ENCODE assay signal across 17 cellular contexts in the genomic region with DNA sequence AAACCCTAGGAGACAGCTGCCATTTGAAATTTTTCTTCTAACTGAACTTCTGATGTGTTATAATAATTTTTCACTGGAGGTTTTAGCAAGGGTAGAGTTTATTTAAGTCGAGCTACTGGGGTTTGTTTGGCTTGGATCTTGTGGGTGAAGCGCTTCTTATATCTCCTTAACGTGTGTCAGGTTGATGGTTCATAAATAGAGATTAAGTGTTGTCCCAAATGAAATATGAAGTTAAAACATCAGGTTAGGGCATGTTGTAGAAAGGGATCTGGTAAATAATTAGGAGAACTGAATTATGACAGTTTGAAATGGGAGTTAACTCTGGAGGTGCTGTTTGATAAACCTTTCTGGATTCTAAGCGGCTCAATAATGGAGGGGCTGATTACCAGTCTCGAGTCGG.
DNase-seq lines count a peak whose midpoint lies in the region; ATAC-seq and TF ChIP-seq lines count a peak whose summit lies in the region.
"Had no signal": no experiment of that assay in that cellular context is flagged by ENCODE, and none has a peak within 500 bp of the region (broad histone marks: within the 10 kb centered on the region; RNA-seq: fewer than 3 reads in every experiment).

No MANE protein-coding gene starts in this region.

- DNase-seq in G401 (ENCODE audit: low spot score) (peak; percentile 61), SK-N-MC (ENCODE audit: low read depth, low spot score) (no peak), iPS DF 6.9 (ENCODE audit: low read depth, low spot score) (no peak), progenitor cell of endocrine pancreas (ENCODE audit: low spot score, unreplicated experiment) (no peak), occipital lobe (lab: John Stamatoyannopoulos, UW) (no peak), SK-N-DZ (ENCODE audit: low spot score) (no peak)
- DNase-seq: activated CD4-positive, alpha-beta T cell treated with anti-CD3 and anti-CD28 coated beads, Interleukin-2, amount 50 U/mL, for 4 hours; activated naive CD8-positive, alpha-beta T cell treated with anti-CD3 and anti-CD28 coated beads for 36 hours; activated T-cell treated with anti-CD3 and anti-CD28 coated beads, Interleukin-2, amount 50 U/mL, for 48 hours; Karpas-422; kidney; NCI-H1436 treated with DMSO at 0.1 percent for 48 hours had no signal

- peaks cover 83% of the 10 kb centered on the region for H3K27me3 Mint-ChIP-seq in progenitor cell of endocrine pancreas

- peak overlapping the region; percentile 80 for H3K9ac ChIP-seq in SK-N-MC (ENCODE audit: insufficient read length)

- no CpG with 5 or more reads among the region's 6 CpGs for WGBS in iPS DF 6.9 (ENCODE audit: insufficient coverage, insufficient read length)

- H3K36me3 ChIP-seq in SK-N-MC (ENCODE audit: insufficient read depth, low read length) (no peaks in the 10 kb centered on the region), iPS DF 6.9 (ENCODE audit: control insufficient read depth, insufficient read depth, low read length) (no peaks in the 10 kb centered on the region)
- H3K36me3 ChIP-seq: gastroesophageal sphincter had no signal

- H3K4me1 Mint-ChIP-seq in progenitor cell of endocrine pancreas (ENCODE audit: low read depth): peaks cover 14% of the 10 kb centered on the region
- H3K4me1 Mint-ChIP-seq: CD14-positive monocyte; central memory CD8-positive, alpha-beta T cell had no signal

- H3K4me1 ChIP-seq in iPS DF 6.9 (ENCODE audit: control insufficient read depth, insufficient read depth, low read length): no peaks in the 10 kb centered on the region

- no peak overlapping the region for H3K27ac Mint-ChIP-seq in progenitor cell of endocrine pancreas
- H3K27ac Mint-ChIP-seq: activated naive CD8-positive, alpha-beta T cell treated with anti-CD3 and anti-CD28 coated beads for 36 hours; CD14-positive monocyte had no signal

- no peaks in the 10 kb centered on the region for H3K36me3 Mint-ChIP-seq in progenitor cell of endocrine pancreas (ENCODE audit: insufficient read depth)
- H3K36me3 Mint-ChIP-seq: activated naive CD8-positive, alpha-beta T cell treated with anti-CD3 and anti-CD28 coated beads for 36 hours; CD14-positive monocyte had no signal

- H3K4me3 ChIP-seq in SK-N-MC: peak overlapping the region; percentile 90
- H3K4me3 ChIP-seq in iPS DF 6.9 (ENCODE audit: low read length): peak overlapping the region; percentile 18; the same call in 1 of the 2 replicates

- ATAC-seq in GM18907 (IDR thresholded peaks at IDR 0.05; ENCODE audit: unreplicated experiment): no peak
- ATAC-seq in GM18909 (IDR thresholded peaks at IDR 0.05; ENCODE audit: poor library complexity, unreplicated experiment): no peak
- ATAC-seq: gastroesophageal sphincter had no signal

- H3K9me3 Mint-ChIP-seq in progenitor cell of endocrine pancreas (ENCODE audit: low read depth): no peaks in the 10 kb centered on the region
- H3K9me3 Mint-ChIP-seq: activated naive CD8-positive, alpha-beta T cell treated with anti-CD3 and anti-CD28 coated beads for 36 hours had no signal

- H3K27ac ChIP-seq in SK-N-MC (peak overlapping the region; percentile 84; the same call in 1 of the 2 replicates), iPS DF 6.9 (ENCODE audit: low read length) (no peak overlapping the region)
- H3K27ac ChIP-seq: gastroesophageal sphincter had no signal

- in situ Hi-C loops in G401 (cut with HindIII; ENCODE audit: low sequenced_read_pairs): no loop called here

- H3K9me3 ChIP-seq in SK-N-MC (ENCODE audit: low read depth, low read length): no peaks in the 10 kb centered on the region
- H3K9me3 ChIP-seq in iPS DF 6.9 (ENCODE audit: control insufficient read depth, insufficient read depth, low read length): no peaks in the 10 kb centered on the region
- H3K9me3 ChIP-seq: gastroesophageal sphincter had no signal

- no peak for TF ChIP-seq CTCF in progenitor cell of endocrine pancreas (IDR thresholded peaks at IDR 0.05; ENCODE audit: unreplicated experiment)

- H3K27me3 ChIP-seq in iPS DF 6.9 (ENCODE audit: control insufficient read depth, insufficient read depth, low read length): no peaks in the 10 kb centered on the region

- peak overlapping the region; percentile 60 for H3K4me3 Mint-ChIP-seq in progenitor cell of endocrine pancreas (ENCODE audit: low read depth)
- H3K4me3 Mint-ChIP-seq: activated naive CD8-positive, alpha-beta T cell treated with anti-CD3 and anti-CD28 coated beads for 36 hours; central memory CD8-positive, alpha-beta T cell had no signal
